6 cellular contexts compared by ENCODE assay signal in the genomic region with DNA sequence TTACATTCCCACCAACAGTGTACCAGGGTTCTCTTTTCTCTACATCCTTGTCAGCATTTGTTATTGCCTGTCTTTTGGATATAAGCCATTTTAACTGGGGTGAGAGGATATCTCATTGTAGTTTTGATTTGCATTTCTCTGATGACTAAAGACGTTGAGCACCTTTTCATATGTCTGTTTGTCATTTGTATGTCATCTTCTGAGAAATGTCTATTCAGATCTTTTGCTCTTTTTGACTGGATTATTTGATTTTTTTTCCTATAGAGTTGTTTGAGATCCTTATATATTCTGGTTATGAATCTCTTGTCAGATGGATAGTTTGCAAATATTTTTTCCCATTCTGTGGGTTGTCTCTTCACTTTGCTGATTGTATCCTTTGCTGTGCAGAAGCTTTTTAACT.
DNase-seq lines count a peak whose midpoint lies in the region; ATAC-seq, FAIRE-seq and TF ChIP-seq lines count a peak whose summit lies in the region.
"Not testable (repeated sequence)": the region's sequence is repeated elsewhere in the genome, so short reads cannot be mapped to it uniquely, and the experiment has no call there.

No MANE protein-coding gene starts in this region.

- peak; percentile 58 for FAIRE-seq in colon (lab: Jason Lieb, UNC)

- peaks cover 18% of the 10 kb centered on the region for H3K4me1 Mint-ChIP-seq in activated CD4-positive, alpha-beta T cell treated with anti-CD3 and anti-CD28 coated beads for 36 hours
- peaks cover 31% of the 10 kb centered on the region for H3K4me1 Mint-ChIP-seq in activated T-cell treated with anti-CD3 and anti-CD28 coated beads, Interleukin-2, amount 50 U/mL, for 72 hours (ENCODE audit: low read depth)
- H3K4me1 Mint-ChIP-seq in activated T-helper 17 cell treated with anti-CD3 and anti-CD28 coated beads, Interleukin-2, amount 50 U/mL, for 72 hours, result peaks cover 18% of the 10 kb centered on the region
- H3K4me1 Mint-ChIP-seq in stimulated activated effector memory CD8-positive, alpha-beta T cell treated with anti-CD3 and anti-CD28 coated beads, Interleukin-12 subunit alpha, Interleukin-12 subunit beta, amount 100 ng/mL, for 72 hours, result peaks cover 22% of the 10 kb centered on the region

- H3K4me3 Mint-ChIP-seq in activated CD4-positive, alpha-beta T cell treated with anti-CD3 and anti-CD28 coated beads for 36 hours; activated T-helper 17 cell treated with anti-CD3 and anti-CD28 coated beads, Interleukin-2, amount 50 U/mL, for 72 hours; stimulated activated effector memory CD8-positive, alpha-beta T cell treated with anti-CD3 and anti-CD28 coated beads, Interleukin-12 subunit alpha, Interleukin-12 subunit beta, amount 100 ng/mL, for 72 hours: not testable (repeated sequence)
- H3K4me3 Mint-ChIP-seq in activated T-cell treated with anti-CD3 and anti-CD28 coated beads, Interleukin-2, amount 50 U/mL, for 72 hours, result peak overlapping the region in 1 of 2 donors; percentile 5

- dilution Hi-C loops in mammary epithelial cell (cut with HindIII; ENCODE audit: low sequenced_read_pairs), result not testable (repeated sequence)

- H3K4me2 ChIP-seq in mammary epithelial cell (ENCODE audit: insufficient read depth, low read depth, low read length), result not testable (repeated sequence)

- peak; percentile 47 for ATAC-seq in activated CD4-positive, alpha-beta T cell treated with anti-CD3 and anti-CD28 coated beads for 36 hours
- peak; percentile 22 to 45 for ATAC-seq in activated T-cell treated with anti-CD3 and anti-CD28 coated beads, Interleukin-2, amount 50 U/mL, for 72 hours (replicated peaks in 1 of 2)
- ATAC-seq in activated T-helper 17 cell treated with anti-CD3 and anti-CD28 coated beads, Interleukin-2, amount 50 U/mL, for 72 hours (replicated peaks), result peak; percentile 65
- ATAC-seq in stimulated activated effector memory CD8-positive, alpha-beta T cell treated with anti-CD3 and anti-CD28 coated beads, Interleukin-12 subunit alpha, Interleukin-12 subunit beta, amount 100 ng/mL, for 72 hours, result peak; percentile 19

- not testable (repeated sequence) for H3K27ac Mint-ChIP-seq in activated CD4-positive, alpha-beta T cell treated with anti-CD3 and anti-CD28 coated beads for 36 hours; activated T-helper 17 cell treated with anti-CD3 and anti-CD28 coated beads, Interleukin-2, amount 50 U/mL, for 72 hours; stimulated activated effector memory CD8-positive, alpha-beta T cell treated with anti-CD3 and anti-CD28 coated beads, Interleukin-12 subunit alpha, Interleukin-12 subunit beta, amount 100 ng/mL, for 72 hours
- H3K27ac Mint-ChIP-seq in activated T-cell treated with anti-CD3 and anti-CD28 coated beads, Interleukin-2, amount 50 U/mL, for 72 hours, result peak overlapping the region; percentile 35

- WGBS in mammary epithelial cell (ENCODE audit: low coverage, missing lambda C conversion rate), result 33% methylated on average over 1 of the region's 1 CpG

- H3K9ac ChIP-seq in mammary epithelial cell (ENCODE audit: insufficient read depth, low read length), result not testable (repeated sequence)

- not testable (repeated sequence) for H3K4me1 ChIP-seq in mammary epithelial cell (ENCODE audit: insufficient read depth, low read length)

- H3K36me3 Mint-ChIP-seq in activated CD4-positive, alpha-beta T cell treated with anti-CD3 and anti-CD28 coated beads for 36 hours (ENCODE audit: low read depth); activated T-cell treated with anti-CD3 and anti-CD28 coated beads, Interleukin-2, amount 50 U/mL, for 72 hours (ENCODE audit: insufficient read depth in 2 of 2); activated T-helper 17 cell treated with anti-CD3 and anti-CD28 coated beads, Interleukin-2, amount 50 U/mL, for 72 hours (ENCODE audit: low read depth); stimulated activated effector memory CD8-positive, alpha-beta T cell treated with anti-CD3 and anti-CD28 coated beads, Interleukin-12 subunit alpha, Interleukin-12 subunit beta, amount 100 ng/mL, for 72 hours: not testable (repeated sequence)

- BruUV-seq in mammary epithelial cell (replicated peaks; lab: Mats Ljungman, UMichigan), result TSS peak; percentile 76

- CTCF ChIA-PET in activated CD4-positive, alpha-beta T cell treated with anti-CD3 and anti-CD28 coated beads for 36 hours (lab: Charles Lee), result interaction anchor here (0.7 to 1.6 kb wide), 2 partner anchors 55 to 58 kb away, joined by 3 to 9 read pairs; no protein-coding TSS in a partner anchor
- CTCF ChIA-PET in mammary epithelial cell (lab: Charles Lee; ENCODE audit: low non-redundant PET), result not testable (repeated sequence)

- not testable (repeated sequence) for H3K27ac ChIP-seq in mammary epithelial cell (ENCODE audit: insufficient read depth, low read depth, low read length)

- not testable (repeated sequence) for H3K79me2 ChIP-seq in mammary epithelial cell (ENCODE audit: insufficient read depth, low read length)

- H3K27me3 ChIP-seq in mammary epithelial cell (ENCODE audit: insufficient read depth, low read length), result not testable (repeated sequence)

- H3K36me3 ChIP-seq in mammary epithelial cell (ENCODE audit: insufficient read depth, low read length), result not testable (repeated sequence)

- H2AFZ ChIP-seq in mammary epithelial cell (ENCODE audit: low read depth, low read length), result not testable (repeated sequence)

- in situ Hi-C loops in mammary epithelial cell (cut with MboI; ENCODE audit: low sequenced_read_pairs in 2 of 2), result not testable (repeated sequence)

- intact Hi-C loops in activated CD4-positive, alpha-beta T cell treated with anti-CD3 and anti-CD28 coated beads for 36 hours (cut with DNase I, micrococcal nuclease); mammary epithelial cell (cut with micrococcal nuclease): not testable (repeated sequence)

- H3K27me3 Mint-ChIP-seq in activated CD4-positive, alpha-beta T cell treated with anti-CD3 and anti-CD28 coated beads for 36 hours; activated T-cell treated with anti-CD3 and anti-CD28 coated beads, Interleukin-2, amount 50 U/mL, for 72 hours (ENCODE audit: low read depth); activated T-helper 17 cell treated with anti-CD3 and anti-CD28 coated beads, Interleukin-2, amount 50 U/mL, for 72 hours: not testable (repeated sequence)

- TF ChIP-seq CTCF in mammary epithelial cell (conservative IDR thresholded peaks at IDR 0.05 in 1 of 2, IDR thresholded peaks at IDR 0.05 in 1 of 2; ENCODE audit: extremely low read depth in 1 of 2, insufficient read depth in 1 of 2, low read depth in 1 of 2, low read length in 2 of 2), result not testable (repeated sequence)

- not testable (repeated sequence) for H3K4me3 ChIP-seq in mammary epithelial cell (replicated peaks in 1 of 3; ENCODE audit: insufficient read depth in 1 of 3, low read depth in 2 of 3, low read length in 3 of 3)

- DNase-seq in activated CD4-positive, alpha-beta T cell treated with anti-CD3 and anti-CD28 coated beads for 36 hours; activated T-cell treated with anti-CD3 and anti-CD28 coated beads, Interleukin-2, amount 50 U/mL, for 72 hours; mammary epithelial cell; stimulated activated effector memory CD8-positive, alpha-beta T cell treated with anti-CD3 and anti-CD28 coated beads, Interleukin-12 subunit alpha, Interleukin-12 subunit beta, amount 100 ng/mL, for 72 hours (ENCODE audit: low spot score in 2 of 2): not testable (repeated sequence)

- H3K9me3 Mint-ChIP-seq in activated CD4-positive, alpha-beta T cell treated with anti-CD3 and anti-CD28 coated beads for 36 hours (ENCODE audit: low read depth); stimulated activated effector memory CD8-positive, alpha-beta T cell treated with anti-CD3 and anti-CD28 coated beads, Interleukin-12 subunit alpha, Interleukin-12 subunit beta, amount 100 ng/mL, for 72 hours: not testable (repeated sequence)
- H3K9me3 Mint-ChIP-seq in activated T-cell treated with anti-CD3 and anti-CD28 coated beads, Interleukin-2, amount 50 U/mL, for 72 hours, result peaks cover 4 to 10% of the 10 kb centered on the region in 2 donors
- H3K9me3 Mint-ChIP-seq in activated T-helper 17 cell treated with anti-CD3 and anti-CD28 coated beads, Interleukin-2, amount 50 U/mL, for 72 hours, result peaks cover 11% of the 10 kb centered on the region

- POLR2A ChIA-PET in activated CD4-positive, alpha-beta T cell treated with anti-CD3 and anti-CD28 coated beads for 36 hours (lab: Charles Lee), result not testable (repeated sequence)

- H3K9me3 ChIP-seq in mammary epithelial cell (replicated peaks; ENCODE audit: insufficient read depth, low read length), result not testable (repeated sequence)

- not testable (repeated sequence) for H4K20me1 ChIP-seq in mammary epithelial cell (ENCODE audit: insufficient read depth, low read length)
